In the genomic region with DNA sequence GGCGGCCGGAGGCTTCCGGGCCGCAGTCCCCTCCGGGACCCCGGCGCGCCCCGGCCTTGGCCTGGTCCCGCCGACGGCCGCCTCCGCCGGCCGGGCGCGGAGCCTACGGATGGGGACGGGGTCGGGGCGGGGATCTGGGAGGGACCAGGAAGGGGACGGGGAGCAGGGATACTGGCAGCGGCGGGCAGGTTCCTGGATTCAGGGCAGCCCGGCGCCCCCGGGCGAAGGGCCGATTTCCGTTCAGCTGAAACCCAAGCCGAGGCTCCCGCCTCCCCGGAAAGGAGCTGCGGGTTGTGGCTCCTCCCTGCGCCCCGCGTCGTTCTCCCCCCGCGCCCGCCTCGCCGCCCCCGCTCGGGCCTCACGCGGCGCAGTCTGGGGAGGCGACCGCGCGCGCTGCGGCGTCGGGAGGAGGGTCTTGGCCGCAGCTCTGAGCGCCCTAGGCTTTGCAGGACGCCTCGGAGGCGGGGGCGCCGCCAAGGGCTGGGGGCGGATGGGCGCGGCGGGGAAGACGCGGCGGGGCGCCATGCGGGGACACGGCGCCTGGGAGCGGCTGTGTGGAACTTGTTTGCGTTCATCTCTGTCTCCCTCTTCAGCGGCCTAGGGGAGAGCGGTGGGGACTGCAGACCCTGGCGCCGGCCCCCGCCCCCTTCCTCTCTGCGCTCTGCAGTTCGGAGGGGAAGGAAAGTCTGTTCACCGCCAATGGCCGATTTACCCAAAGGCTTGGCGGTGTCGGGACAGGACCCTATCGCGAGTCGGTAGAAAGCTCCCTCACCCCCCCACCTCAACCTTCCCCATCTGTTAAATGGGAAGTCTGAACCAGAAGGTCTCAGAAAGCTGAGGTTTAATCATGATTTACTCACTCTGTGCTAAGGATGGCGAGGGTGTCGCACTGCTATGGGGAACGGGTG, we compare ENCODE assay signal across 1 cellular context.
TF ChIP-seq lines count a peak whose summit lies in the region.

No MANE protein-coding gene starts in this region.

TF ChIP-seq in HepG2, 621 proteins besides CTCF, POLR2A, EP300 and RAD21 (continued from another document and continues in another):
- TF ChIP-seq, protein P1, sequence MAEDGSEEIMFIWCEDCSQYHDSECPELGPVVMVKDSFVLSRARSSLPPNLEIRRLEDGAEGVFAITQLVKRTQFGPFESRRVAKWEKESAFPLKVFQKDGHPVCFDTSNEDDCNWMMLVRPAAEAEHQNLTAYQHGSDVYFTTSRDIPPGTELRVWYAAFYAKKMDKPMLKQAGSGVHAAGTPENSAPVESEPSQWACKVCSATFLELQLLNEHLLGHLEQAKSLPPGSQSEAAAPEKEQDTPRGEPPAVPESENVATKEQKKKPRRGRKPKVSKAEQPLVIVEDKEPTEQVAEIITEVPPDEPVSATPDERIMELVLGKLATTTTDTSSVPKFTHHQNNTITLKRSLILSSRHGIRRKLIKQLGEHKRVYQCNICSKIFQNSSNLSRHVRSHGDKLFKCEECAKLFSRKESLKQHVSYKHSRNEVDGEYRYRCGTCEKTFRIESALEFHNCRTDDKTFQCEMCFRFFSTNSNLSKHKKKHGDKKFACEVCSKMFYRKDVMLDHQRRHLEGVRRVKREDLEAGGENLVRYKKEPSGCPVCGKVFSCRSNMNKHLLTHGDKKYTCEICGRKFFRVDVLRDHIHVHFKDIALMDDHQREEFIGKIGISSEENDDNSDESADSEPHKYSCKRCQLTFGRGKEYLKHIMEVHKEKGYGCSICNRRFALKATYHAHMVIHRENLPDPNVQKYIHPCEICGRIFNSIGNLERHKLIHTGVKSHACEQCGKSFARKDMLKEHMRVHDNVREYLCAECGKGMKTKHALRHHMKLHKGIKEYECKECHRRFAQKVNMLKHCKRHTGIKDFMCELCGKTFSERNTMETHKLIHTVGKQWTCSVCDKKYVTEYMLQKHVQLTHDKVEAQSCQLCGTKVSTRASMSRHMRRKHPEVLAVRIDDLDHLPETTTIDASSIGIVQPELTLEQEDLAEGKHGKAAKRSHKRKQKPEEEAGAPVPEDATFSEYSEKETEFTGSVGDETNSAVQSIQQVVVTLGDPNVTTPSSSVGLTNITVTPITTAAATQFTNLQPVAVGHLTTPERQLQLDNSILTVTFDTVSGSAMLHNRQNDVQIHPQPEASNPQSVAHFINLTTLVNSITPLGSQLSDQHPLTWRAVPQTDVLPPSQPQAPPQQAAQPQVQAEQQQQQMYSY (CRISPR knock-in tag; IDR thresholded peaks at IDR 0.05): 0 out of 2 replicates have a peak, but pooled peaks have one; percentile 56
- TF ChIP-seq SKI (IDR thresholded peaks at IDR 0.05; ENCODE audit: partially characterized antibody) (peak; percentile 67), AGO1 (IDR thresholded peaks at IDR 0.05; ENCODE audit: low read depth, low read length, poor library complexity, severe bottlenecking) (no peak), RXRB (CRISPR knock-in tag; IDR thresholded peaks at IDR 0.05; ENCODE audit: borderline replicate concordance) (no peak), CREB1 (IDR thresholded peaks at IDR 0.05) (no peak), CREB1 (CRISPR knock-in tag; IDR thresholded peaks at IDR 0.05) (no peak), ZNF816 (CRISPR knock-in tag; IDR thresholded peaks at IDR 0.05; ENCODE audit: borderline replicate concordance) (no peak), FOXC1 (CRISPR knock-in tag; IDR thresholded peaks at IDR 0.05; ENCODE audit: borderline replicate concordance) (peak; percentile 59; the same call in 1 of the 2 replicates), ATM (IDR thresholded peaks at IDR 0.05; ENCODE audit: borderline replicate concordance) (no peak), POLR2AphosphoS2 (IDR thresholded peaks at IDR 0.05; ENCODE audit: low read depth, low read length) (no peak), KLF6 (CRISPR knock-in tag; IDR thresholded peaks at IDR 0.05) (no peak), NCOA1 (CRISPR knock-in tag; IDR thresholded peaks at IDR 0.05) (no peak), ZBTB38 (CRISPR knock-in tag; IDR thresholded peaks at IDR 0.05) (peak; percentile 89; the same call in 1 of the 2 replicates), U2AF1 (optimal IDR thresholded peaks at IDR 0.05; ENCODE audit: low read depth, low read length) (no peak), ZNF101 (CRISPR knock-in tag; IDR thresholded peaks at IDR 0.05; ENCODE audit: borderline replicate concordance, low read depth) (no peak), CENPT (CRISPR knock-in tag; IDR thresholded peaks at IDR 0.05; ENCODE audit: low read depth) (no peak; the same call in 1 of the 2 replicates), ZNF138 (CRISPR knock-in tag; IDR thresholded peaks at IDR 0.05; ENCODE audit: low read depth) (no peak), ZNF737 (CRISPR knock-in tag; IDR thresholded peaks at IDR 0.05; ENCODE audit: borderline replicate concordance) (no peak), ELF3 (CRISPR knock-in tag; IDR thresholded peaks at IDR 0.05) (peak; percentile 69; the same call in 1 of the 2 replicates), HNRNPH1 (optimal IDR thresholded peaks at IDR 0.05; ENCODE audit: low read depth, low read length) (no peak), ZFP41 (CRISPR knock-in tag; IDR thresholded peaks at IDR 0.05; ENCODE audit: borderline replicate concordance) (0 out of 2 replicates have a peak, but pooled peaks have one; percentile 48), ZNF792 (CRISPR knock-in tag; IDR thresholded peaks at IDR 0.05) (no peak), CREM (IDR thresholded peaks at IDR 0.05) (no peak), CREM (CRISPR knock-in tag; IDR thresholded peaks at IDR 0.05) (no peak), TRIM24 (CRISPR knock-in tag; IDR thresholded peaks at IDR 0.05) (no peak), U2AF2 (IDR thresholded peaks at IDR 0.05; ENCODE audit: low read depth, low read length) (no peak), PCBP1 (IDR thresholded peaks at IDR 0.05; ENCODE audit: borderline replicate concordance, low read depth, low read length) (no peak), GTF3A (CRISPR knock-in tag; conservative IDR thresholded peaks at IDR 0.05) (no peak), ZNF234 (CRISPR knock-in tag; conservative IDR thresholded peaks at IDR 0.05) (peak; percentile 93; the same call in 1 of the 2 replicates), ZNF235 (CRISPR knock-in tag; IDR thresholded peaks at IDR 0.05; ENCODE audit: borderline replicate concordance) (no peak), HNRNPL (IDR thresholded peaks at IDR 0.05; ENCODE audit: low read depth, low read length) (no peak), ZNF547 (CRISPR knock-in tag; IDR thresholded peaks at IDR 0.05) (no peak; the same call in 1 of the 2 replicates), ZNF207 (IDR thresholded peaks at IDR 0.05; ENCODE audit: borderline replicate concordance) (no peak), ZNF747 (CRISPR knock-in tag; IDR thresholded peaks at IDR 0.05; ENCODE audit: borderline replicate concordance) (no peak), ZNF790 (CRISPR knock-in tag; IDR thresholded peaks at IDR 0.05; ENCODE audit: borderline replicate concordance) (no peak; the same call in 1 of the 2 replicates), ZSCAN29 (CRISPR knock-in tag; conservative IDR thresholded peaks at IDR 0.05) (no peak), RFXANK (CRISPR knock-in tag; IDR thresholded peaks at IDR 0.05) (no peak), ZBTB7A (CRISPR knock-in tag; IDR thresholded peaks at IDR 0.05) (peak; percentile 85; the same call in 1 of the 2 replicates), KLF11 (CRISPR knock-in tag; IDR thresholded peaks at IDR 0.05) (no peak), ZNF30 (CRISPR knock-in tag; IDR thresholded peaks at IDR 0.05) (no peak), HOXA5 (CRISPR knock-in tag; IDR thresholded peaks at IDR 0.05) (no peak), ZNF367 (CRISPR knock-in tag; IDR thresholded peaks at IDR 0.05; ENCODE audit: borderline replicate concordance) (no peak), ATF1 (CRISPR knock-in tag; IDR thresholded peaks at IDR 0.05) (no peak)
- TF ChIP-seq, protein P2, sequence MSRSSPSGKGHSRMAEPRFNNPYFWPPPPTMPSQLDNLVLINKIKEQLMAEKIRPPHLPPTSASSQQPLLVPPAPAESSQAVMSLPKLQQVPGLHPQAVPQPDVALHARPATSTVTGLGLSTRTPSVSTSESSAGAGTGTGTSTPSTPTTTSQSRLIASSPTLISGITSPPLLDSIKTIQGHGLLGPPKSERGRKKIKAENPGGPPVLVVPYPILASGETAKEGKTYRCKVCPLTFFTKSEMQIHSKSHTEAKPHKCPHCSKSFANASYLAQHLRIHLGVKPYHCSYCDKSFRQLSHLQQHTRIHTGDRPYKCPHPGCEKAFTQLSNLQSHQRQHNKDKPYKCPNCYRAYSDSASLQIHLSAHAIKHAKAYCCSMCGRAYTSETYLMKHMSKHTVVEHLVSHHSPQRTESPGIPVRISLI (CRISPR knock-in tag; IDR thresholded peaks at IDR 0.05; ENCODE audit: borderline replicate concordance): no peak
- TF ChIP-seq, protein P3, sequence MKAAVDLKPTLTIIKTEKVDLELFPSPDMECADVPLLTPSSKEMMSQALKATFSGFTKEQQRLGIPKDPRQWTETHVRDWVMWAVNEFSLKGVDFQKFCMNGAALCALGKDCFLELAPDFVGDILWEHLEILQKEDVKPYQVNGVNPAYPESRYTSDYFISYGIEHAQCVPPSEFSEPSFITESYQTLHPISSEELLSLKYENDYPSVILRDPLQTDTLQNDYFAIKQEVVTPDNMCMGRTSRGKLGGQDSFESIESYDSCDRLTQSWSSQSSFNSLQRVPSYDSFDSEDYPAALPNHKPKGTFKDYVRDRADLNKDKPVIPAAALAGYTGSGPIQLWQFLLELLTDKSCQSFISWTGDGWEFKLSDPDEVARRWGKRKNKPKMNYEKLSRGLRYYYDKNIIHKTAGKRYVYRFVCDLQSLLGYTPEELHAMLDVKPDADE (CRISPR knock-in tag; IDR thresholded peaks at IDR 0.05): no peak
- TF ChIP-seq, protein P4, sequence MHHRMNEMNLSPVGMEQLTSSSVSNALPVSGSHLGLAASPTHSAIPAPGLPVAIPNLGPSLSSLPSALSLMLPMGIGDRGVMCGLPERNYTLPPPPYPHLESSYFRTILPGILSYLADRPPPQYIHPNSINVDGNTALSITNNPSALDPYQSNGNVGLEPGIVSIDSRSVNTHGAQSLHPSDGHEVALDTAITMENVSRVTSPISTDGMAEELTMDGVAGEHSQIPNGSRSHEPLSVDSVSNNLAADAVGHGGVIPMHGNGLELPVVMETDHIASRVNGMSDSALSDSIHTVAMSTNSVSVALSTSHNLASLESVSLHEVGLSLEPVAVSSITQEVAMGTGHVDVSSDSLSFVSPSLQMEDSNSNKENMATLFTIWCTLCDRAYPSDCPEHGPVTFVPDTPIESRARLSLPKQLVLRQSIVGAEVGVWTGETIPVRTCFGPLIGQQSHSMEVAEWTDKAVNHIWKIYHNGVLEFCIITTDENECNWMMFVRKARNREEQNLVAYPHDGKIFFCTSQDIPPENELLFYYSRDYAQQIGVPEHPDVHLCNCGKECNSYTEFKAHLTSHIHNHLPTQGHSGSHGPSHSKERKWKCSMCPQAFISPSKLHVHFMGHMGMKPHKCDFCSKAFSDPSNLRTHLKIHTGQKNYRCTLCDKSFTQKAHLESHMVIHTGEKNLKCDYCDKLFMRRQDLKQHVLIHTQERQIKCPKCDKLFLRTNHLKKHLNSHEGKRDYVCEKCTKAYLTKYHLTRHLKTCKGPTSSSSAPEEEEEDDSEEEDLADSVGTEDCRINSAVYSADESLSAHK (CRISPR knock-in tag; IDR thresholded peaks at IDR 0.05; ENCODE audit: borderline replicate concordance): no peak
- TF ChIP-seq, protein P5, sequence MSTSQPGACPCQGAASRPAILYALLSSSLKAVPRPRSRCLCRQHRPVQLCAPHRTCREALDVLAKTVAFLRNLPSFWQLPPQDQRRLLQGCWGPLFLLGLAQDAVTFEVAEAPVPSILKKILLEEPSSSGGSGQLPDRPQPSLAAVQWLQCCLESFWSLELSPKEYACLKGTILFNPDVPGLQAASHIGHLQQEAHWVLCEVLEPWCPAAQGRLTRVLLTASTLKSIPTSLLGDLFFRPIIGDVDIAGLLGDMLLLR (CRISPR knock-in tag; IDR thresholded peaks at IDR 0.05): peak; percentile 69; the same call in 1 of the 2 replicates
- TF ChIP-seq, protein P6, sequence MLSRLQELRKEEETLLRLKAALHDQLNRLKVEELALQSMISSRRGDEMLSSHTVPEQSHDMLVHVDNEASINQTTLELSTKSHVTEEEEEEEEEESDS (CRISPR knock-in tag; IDR thresholded peaks at IDR 0.05; ENCODE audit: borderline replicate concordance): no peak
- TF ChIP-seq, protein P7, sequence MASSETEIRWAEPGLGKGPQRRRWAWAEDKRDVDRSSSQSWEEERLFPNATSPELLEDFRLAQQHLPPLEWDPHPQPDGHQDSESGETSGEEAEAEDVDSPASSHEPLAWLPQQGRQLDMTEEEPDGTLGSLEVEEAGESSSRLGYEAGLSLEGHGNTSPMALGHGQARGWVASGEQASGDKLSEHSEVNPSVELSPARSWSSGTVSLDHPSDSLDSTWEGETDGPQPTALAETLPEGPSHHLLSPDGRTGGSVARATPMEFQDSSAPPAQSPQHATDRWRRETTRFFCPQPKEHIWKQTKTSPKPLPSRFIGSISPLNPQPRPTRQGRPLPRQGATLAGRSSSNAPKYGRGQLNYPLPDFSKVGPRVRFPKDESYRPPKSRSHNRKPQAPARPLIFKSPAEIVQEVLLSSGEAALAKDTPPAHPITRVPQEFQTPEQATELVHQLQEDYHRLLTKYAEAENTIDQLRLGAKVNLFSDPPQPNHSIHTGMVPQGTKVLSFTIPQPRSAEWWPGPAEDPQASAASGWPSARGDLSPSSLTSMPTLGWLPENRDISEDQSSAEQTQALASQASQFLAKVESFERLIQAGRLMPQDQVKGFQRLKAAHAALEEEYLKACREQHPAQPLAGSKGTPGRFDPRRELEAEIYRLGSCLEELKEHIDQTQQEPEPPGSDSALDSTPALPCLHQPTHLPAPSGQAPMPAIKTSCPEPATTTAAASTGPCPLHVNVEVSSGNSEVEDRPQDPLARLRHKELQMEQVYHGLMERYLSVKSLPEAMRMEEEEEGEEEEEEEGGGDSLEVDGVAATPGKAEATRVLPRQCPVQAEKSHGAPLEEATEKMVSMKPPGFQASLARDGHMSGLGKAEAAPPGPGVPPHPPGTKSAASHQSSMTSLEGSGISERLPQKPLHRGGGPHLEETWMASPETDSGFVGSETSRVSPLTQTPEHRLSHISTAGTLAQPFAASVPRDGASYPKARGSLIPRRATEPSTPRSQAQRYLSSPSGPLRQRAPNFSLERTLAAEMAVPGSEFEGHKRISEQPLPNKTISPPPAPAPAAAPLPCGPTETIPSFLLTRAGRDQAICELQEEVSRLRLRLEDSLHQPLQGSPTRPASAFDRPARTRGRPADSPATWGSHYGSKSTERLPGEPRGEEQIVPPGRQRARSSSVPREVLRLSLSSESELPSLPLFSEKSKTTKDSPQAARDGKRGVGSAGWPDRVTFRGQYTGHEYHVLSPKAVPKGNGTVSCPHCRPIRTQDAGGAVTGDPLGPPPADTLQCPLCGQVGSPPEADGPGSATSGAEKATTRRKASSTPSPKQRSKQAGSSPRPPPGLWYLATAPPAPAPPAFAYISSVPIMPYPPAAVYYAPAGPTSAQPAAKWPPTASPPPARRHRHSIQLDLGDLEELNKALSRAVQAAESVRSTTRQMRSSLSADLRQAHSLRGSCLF (CRISPR knock-in tag; IDR thresholded peaks at IDR 0.05; ENCODE audit: borderline replicate concordance): no peak
- TF ChIP-seq, protein P8, sequence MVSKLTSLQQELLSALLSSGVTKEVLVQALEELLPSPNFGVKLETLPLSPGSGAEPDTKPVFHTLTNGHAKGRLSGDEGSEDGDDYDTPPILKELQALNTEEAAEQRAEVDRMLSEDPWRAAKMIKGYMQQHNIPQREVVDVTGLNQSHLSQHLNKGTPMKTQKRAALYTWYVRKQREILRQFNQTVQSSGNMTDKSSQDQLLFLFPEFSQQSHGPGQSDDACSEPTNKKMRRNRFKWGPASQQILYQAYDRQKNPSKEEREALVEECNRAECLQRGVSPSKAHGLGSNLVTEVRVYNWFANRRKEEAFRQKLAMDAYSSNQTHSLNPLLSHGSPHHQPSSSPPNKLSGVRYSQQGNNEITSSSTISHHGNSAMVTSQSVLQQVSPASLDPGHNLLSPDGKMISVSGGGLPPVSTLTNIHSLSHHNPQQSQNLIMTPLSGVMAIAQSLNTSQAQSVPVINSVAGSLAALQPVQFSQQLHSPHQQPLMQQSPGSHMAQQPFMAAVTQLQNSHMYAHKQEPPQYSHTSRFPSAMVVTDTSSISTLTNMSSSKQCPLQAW (CRISPR knock-in tag; IDR thresholded peaks at IDR 0.05): no peak
